ENCODE assay signal across 1 cellular context in the genomic region with DNA sequence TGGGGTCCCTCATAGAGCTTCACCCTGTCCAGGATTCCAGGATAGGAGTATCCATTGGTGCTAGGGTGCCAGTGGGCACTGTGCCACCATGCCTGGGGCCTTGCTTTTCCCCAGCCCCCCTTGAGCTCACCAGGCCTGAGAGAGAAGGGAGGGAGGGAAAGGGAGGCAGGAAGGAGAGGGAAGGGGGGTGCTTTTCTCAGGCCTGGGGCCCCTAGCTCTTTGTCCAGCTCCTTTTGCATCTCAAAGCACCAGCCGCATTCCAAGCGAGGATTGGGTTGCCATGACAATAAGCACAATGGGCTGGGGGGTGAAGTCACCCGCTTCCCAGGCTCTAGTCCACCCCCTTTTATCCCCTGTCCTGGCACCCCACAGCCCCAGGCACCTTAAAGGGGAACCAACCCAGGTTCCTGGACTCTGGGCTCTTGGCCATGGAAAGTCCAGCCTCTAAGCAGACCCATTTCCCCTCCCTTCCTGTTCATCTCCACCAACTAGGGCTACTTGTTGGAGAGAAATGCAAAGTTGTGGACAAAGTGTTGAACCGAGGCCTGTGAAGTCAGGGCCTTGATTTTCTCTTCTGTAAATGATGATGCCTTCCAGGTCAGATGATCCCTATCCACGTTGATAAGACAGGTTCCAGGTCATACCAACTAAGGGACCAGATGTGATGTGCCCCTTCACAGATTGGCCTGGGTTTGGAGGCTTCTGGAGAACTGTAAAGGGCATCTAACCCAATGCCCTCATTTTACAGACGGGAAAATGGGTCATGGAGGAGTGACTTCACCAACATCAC.
TF ChIP-seq lines count a peak whose summit lies in the region.

No MANE protein-coding gene starts in this region.

TF ChIP-seq in HCT116, 20 proteins besides CTCF, POLR2A, EP300 and RAD21:
- no peak for TF ChIP-seq SRF (IDR thresholded peaks at IDR 0.05; ENCODE audit: low read depth)
- TF ChIP-seq, protein P1, sequence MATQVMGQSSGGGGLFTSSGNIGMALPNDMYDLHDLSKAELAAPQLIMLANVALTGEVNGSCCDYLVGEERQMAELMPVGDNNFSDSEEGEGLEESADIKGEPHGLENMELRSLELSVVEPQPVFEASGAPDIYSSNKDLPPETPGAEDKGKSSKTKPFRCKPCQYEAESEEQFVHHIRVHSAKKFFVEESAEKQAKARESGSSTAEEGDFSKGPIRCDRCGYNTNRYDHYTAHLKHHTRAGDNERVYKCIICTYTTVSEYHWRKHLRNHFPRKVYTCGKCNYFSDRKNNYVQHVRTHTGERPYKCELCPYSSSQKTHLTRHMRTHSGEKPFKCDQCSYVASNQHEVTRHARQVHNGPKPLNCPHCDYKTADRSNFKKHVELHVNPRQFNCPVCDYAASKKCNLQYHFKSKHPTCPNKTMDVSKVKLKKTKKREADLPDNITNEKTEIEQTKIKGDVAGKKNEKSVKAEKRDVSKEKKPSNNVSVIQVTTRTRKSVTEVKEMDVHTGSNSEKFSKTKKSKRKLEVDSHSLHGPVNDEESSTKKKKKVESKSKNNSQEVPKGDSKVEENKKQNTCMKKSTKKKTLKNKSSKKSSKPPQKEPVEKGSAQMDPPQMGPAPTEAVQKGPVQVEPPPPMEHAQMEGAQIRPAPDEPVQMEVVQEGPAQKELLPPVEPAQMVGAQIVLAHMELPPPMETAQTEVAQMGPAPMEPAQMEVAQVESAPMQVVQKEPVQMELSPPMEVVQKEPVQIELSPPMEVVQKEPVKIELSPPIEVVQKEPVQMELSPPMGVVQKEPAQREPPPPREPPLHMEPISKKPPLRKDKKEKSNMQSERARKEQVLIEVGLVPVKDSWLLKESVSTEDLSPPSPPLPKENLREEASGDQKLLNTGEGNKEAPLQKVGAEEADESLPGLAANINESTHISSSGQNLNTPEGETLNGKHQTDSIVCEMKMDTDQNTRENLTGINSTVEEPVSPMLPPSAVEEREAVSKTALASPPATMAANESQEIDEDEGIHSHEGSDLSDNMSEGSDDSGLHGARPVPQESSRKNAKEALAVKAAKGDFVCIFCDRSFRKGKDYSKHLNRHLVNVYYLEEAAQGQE (IDR thresholded peaks at IDR 0.05; ENCODE audit: low read depth), result no peak
- TF ChIP-seq, protein P2, sequence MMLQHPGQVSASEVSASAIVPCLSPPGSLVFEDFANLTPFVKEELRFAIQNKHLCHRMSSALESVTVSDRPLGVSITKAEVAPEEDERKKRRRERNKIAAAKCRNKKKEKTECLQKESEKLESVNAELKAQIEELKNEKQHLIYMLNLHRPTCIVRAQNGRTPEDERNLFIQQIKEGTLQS (IDR thresholded peaks at IDR 0.05), result no peak
- TF ChIP-seq POLR2AphosphoS5 (IDR thresholded peaks at IDR 0.05; ENCODE audit: low read depth, low read length), result no peak
- no peak for TF ChIP-seq ELF1 (IDR thresholded peaks at IDR 0.05; ENCODE audit: borderline replicate concordance, low read depth)
TF ChIP-seq in HCT116: peak in this region for 0.
